ENCODE assay signal across 15 cellular contexts in the genomic region with DNA sequence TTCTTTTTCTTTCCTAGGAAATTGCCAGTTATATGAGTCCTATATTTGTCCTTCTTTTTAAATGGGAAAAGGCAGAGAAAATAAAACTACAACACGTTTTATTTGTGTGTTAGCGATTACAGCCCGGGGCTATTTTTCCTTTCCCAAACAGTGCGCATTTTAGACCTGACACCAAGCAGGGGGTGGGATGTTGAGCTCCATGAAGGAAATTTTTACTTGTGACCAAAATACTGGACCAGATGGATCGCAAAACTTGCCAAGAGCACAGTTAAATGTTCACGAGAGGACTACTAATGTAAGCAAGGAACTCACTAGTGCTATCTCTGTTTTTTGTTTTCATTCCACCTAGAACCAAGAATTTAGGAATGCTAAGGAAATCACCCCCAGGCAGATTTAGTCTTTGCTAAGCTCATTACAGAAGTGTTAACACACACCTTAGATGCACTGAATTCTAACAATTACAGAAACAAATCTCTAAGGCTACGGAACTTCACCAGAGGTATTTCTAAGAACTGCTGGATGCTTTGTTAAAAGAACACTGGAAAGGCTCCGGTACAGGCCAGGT.
DNase-seq lines count a peak whose midpoint lies in the region; TF ChIP-seq lines count a peak whose summit lies in the region.
"Had no signal": no experiment of that assay in that cellular context is flagged by ENCODE, and none has a peak within 500 bp of the region (broad histone marks: within the 10 kb centered on the region; RNA-seq: fewer than 3 reads in every experiment).

No MANE protein-coding gene starts in this region.

- H3K27me3 Mint-ChIP-seq in mesothelial cell of epicardium (ENCODE audit: low read depth), result no peaks in the 10 kb centered on the region
- H3K27me3 Mint-ChIP-seq: central memory CD8-positive, alpha-beta T cell; naive B cell had no signal

- H3K27me3 ChIP-seq in suprapubic skin, result no peaks in the 10 kb centered on the region
- H3K27me3 ChIP-seq: BE2C had no signal

- peak overlapping the region; percentile 53 for H3K27ac Mint-ChIP-seq in mesothelial cell of epicardium

- TF ChIP-seq CTCF in mesothelial cell of epicardium (IDR thresholded peaks at IDR 0.05; ENCODE audit: unreplicated experiment) (no peak), suprapubic skin (IDR thresholded peaks at IDR 0.05) (no peak)

- 60% methylated on average over 8 of the region's 8 CpGs for WGBS in suprapubic skin

- peak; percentile 35 for DNase-seq in ELR (ENCODE audit: low read depth)
- DNase-seq in RPMI7951 (ENCODE audit: low read depth), result peak; percentile 69
- no peak for DNase-seq in mesothelial cell of epicardium (ENCODE audit: low spot score in 2 of 2, unreplicated experiment in 2 of 2)
- DNase-seq in suprapubic skin (ENCODE audit: low spot score in 2 of 2), result no peak
- no peak for DNase-seq in nucleus accumbens (lab: John Stamatoyannopoulos, UW)
- no peak for DNase-seq in hippocampal formation (lab: John Stamatoyannopoulos, UW)
- no peak for DNase-seq in DMS53 treated with DMSO at 0.1 percent for 48 hours (lab: John Stamatoyannopoulos, UW; ENCODE audit: unreplicated experiment)
- DNase-seq: activated CD4-positive, alpha-beta T cell treated with anti-CD3 and anti-CD28 coated beads for 1 hour; amygdala; BE2C; left ventricle myocardium superior; naive B cell; NCI-H1105 treated with DMSO at 0.1 percent for 48 hours had no signal

- H3K4me3 Mint-ChIP-seq in mesothelial cell of epicardium, result no peak overlapping the region
- H3K4me3 Mint-ChIP-seq: central memory CD8-positive, alpha-beta T cell had no signal

- TF ChIP-seq POLR2A in suprapubic skin (IDR thresholded peaks at IDR 0.05), result no peak

- no peaks in the 10 kb centered on the region for H3K9me3 Mint-ChIP-seq in mesothelial cell of epicardium
- H3K9me3 Mint-ChIP-seq: central memory CD8-positive, alpha-beta T cell; naive B cell had no signal

- H3K27ac ChIP-seq in suprapubic skin, result peak overlapping the region; percentile 69

- peaks cover 40% of the 10 kb centered on the region for H3K4me1 ChIP-seq in suprapubic skin

- no peaks in the 10 kb centered on the region for H3K36me3 ChIP-seq in suprapubic skin
- H3K36me3 ChIP-seq: BE2C had no signal

- TF ChIP-seq EP300 in suprapubic skin (IDR thresholded peaks at IDR 0.05), result no peak

- no peaks in the 10 kb centered on the region for H3K9me3 ChIP-seq in suprapubic skin
- H3K9me3 ChIP-seq: BE2C had no signal

- H3K4me3 ChIP-seq in suprapubic skin, result no peak overlapping the region
- H3K4me3 ChIP-seq: K562 had no signal

- H3K4me1 Mint-ChIP-seq in mesothelial cell of epicardium, result peaks cover 53% of the 10 kb centered on the region

- no peaks in the 10 kb centered on the region for H3K36me3 Mint-ChIP-seq in mesothelial cell of epicardium

Comparison
In these comparisons a context has a peak if more than half of its experiments do, and no peak if none do; other contexts are left out.
1. DNase-seq: peak in ELR (single experiment) and RPMI7951 (single experiment); none in mesothelial cell of epicardium (0 of 2), suprapubic skin (0 of 2), nucleus accumbens (0 of 56), hippocampal formation (0 of 2) and DMS53 treated with DMSO at 0.1 percent for 48 hours (single experiment).